In the genomic region with DNA sequence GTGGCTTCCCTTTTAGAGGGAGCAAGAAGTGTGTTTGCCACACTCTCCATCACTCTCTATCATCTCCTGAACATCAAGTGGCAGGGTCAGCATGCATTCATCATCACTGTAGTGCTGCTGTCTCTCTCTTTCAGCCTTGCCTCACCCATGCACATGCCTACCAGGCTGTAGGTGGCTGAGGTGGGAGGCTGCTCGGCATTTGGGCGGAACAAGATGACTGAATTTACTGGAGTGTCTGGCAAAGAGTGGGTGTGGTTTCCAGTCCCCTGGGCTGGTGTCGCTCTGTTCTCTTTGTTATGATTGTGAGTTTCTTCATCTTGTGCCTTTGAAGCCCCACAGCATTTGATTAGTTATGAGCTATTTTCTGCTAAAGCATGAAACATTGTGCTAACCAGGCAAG, we compare ENCODE assay signal across 17 cellular contexts.
DNase-seq lines count a peak whose midpoint lies in the region; ATAC-seq lines count a peak whose summit lies in the region.
"Had no signal": no experiment of that assay in that cellular context is flagged by ENCODE, and none has a peak within 500 bp of the region (broad histone marks: within the 10 kb centered on the region; RNA-seq: fewer than 3 reads in every experiment).

No MANE protein-coding gene starts in this region.

- H3K27ac Mint-ChIP-seq in activated T-helper 17 cell treated with anti-CD3 and anti-CD28 coated beads, Interleukin-2, amount 50 U/mL, for 72 hours, result no peak overlapping the region
- H3K27ac Mint-ChIP-seq: CD4-positive, CD25-positive, alpha-beta regulatory T cell; CD8-positive, alpha-beta memory T cell; HFFc6 had no signal

- no peaks in the 10 kb centered on the region for H3K27me3 Mint-ChIP-seq in activated T-helper 17 cell treated with anti-CD3 and anti-CD28 coated beads, Interleukin-2, amount 50 U/mL, for 72 hours
- H3K27me3 Mint-ChIP-seq: CD4-positive, CD25-positive, alpha-beta regulatory T cell; CD8-positive, alpha-beta memory T cell had no signal

- no peak for ATAC-seq in activated T-helper 17 cell treated with anti-CD3 and anti-CD28 coated beads, Interleukin-2, amount 50 U/mL, for 72 hours (replicated peaks)
- ATAC-seq: HCT116 had no signal

- peak overlapping the region; percentile 63 for H3K27ac ChIP-seq in caudate nucleus (ENCODE audit: low read depth, low read length)
- H3K27ac ChIP-seq: HL-60 had no signal

- H3K4me1 Mint-ChIP-seq in activated T-helper 17 cell treated with anti-CD3 and anti-CD28 coated beads, Interleukin-2, amount 50 U/mL, for 72 hours, result no peaks in the 10 kb centered on the region
- H3K4me1 Mint-ChIP-seq: CD4-positive, CD25-positive, alpha-beta regulatory T cell; CD8-positive, alpha-beta memory T cell had no signal

- DNase-seq in DMS79 treated with DMSO at 0.1 percent for 48 hours (lab: John Stamatoyannopoulos, UW) (peak; percentile 73), caudate nucleus (lab: John Stamatoyannopoulos, UW) (peak in 44 of 61 donors; percentile 1 to 85 (median 40)), nucleus accumbens (lab: John Stamatoyannopoulos, UW) (peak in 37 of 56 donors; percentile 1 to 78 (median 34)), DMS 273 treated with DMSO at 0.1 percent for 48 hours (lab: John Stamatoyannopoulos, UW) (no peak)
- DNase-seq in activated CD4-positive, alpha-beta T cell treated with anti-CD3 and anti-CD28 coated beads, Interleukin-2, amount 50 U/mL, for 1 hour, result no peak
- DNase-seq: BE2C; C1 segment of cervical spinal cord; CD4-positive, CD25-positive, alpha-beta regulatory T cell; CD8-positive, alpha-beta memory T cell; COR-L47; GF-D8; GOT3; H7; HFFc6 had no signal

- no peaks in the 10 kb centered on the region for H3K36me3 Mint-ChIP-seq in activated T-helper 17 cell treated with anti-CD3 and anti-CD28 coated beads, Interleukin-2, amount 50 U/mL, for 72 hours (ENCODE audit: low read depth)
- H3K36me3 Mint-ChIP-seq: CD4-positive, CD25-positive, alpha-beta regulatory T cell; CD8-positive, alpha-beta memory T cell had no signal

- H3K4me3 Mint-ChIP-seq in activated T-helper 17 cell treated with anti-CD3 and anti-CD28 coated beads, Interleukin-2, amount 50 U/mL, for 72 hours, result no peak overlapping the region
- H3K4me3 Mint-ChIP-seq: CD4-positive, CD25-positive, alpha-beta regulatory T cell; CD8-positive, alpha-beta memory T cell; HFFc6 had no signal

- H3K9me3 Mint-ChIP-seq in activated T-helper 17 cell treated with anti-CD3 and anti-CD28 coated beads, Interleukin-2, amount 50 U/mL, for 72 hours, result peaks cover 9% of the 10 kb centered on the region

Comparison
In these comparisons a context has a peak if more than half of its experiments do, and no peak if none do; other contexts are left out.
1. DNase-seq: peak in DMS79 treated with DMSO at 0.1 percent for 48 hours (single experiment), caudate nucleus (44 of 61) and nucleus accumbens (37 of 56); none in activated CD4-positive, alpha-beta T cell treated with anti-CD3 and anti-CD28 coated beads, Interleukin-2, amount 50 U/mL, for 1 hour (single experiment) and DMS 273 treated with DMSO at 0.1 percent for 48 hours (single experiment).